Comparison of ENCODE assay signal across 8 cellular contexts in the genomic region with DNA sequence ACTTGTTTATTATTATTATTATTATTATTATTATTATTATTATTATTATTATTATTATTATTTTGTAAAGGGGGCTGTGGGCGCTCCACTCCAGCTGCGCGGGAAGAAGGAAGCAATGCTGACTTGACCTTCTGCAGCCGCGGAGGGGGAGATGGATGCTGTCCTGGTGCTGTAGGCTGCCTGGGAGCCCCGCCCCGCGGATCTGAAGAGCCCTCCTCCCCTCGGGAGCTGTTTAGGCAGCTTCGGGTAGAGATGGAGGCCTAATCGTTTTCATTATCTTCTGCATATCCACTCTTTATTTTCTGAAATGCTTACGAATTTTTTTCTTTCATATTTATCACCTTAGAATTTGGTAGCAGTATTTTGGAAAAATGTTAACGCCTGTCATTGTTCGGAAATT.
DNase-seq lines count a peak whose midpoint lies in the region; ATAC-seq and TF ChIP-seq lines count a peak whose summit lies in the region.

No MANE protein-coding gene starts in this region.

- H3K9me3 ChIP-seq in esophagus (ENCODE audit: control insufficient read depth in 2 of 2, insufficient read depth in 1 of 2, low read depth in 1 of 2, low read length in 1 of 2) = no peaks in the 10 kb centered on the region
- no peaks in the 10 kb centered on the region for H3K9me3 ChIP-seq in mucosa of stomach (ENCODE audit: control insufficient read depth, low read length)
- no peaks in the 10 kb centered on the region for H3K9me3 ChIP-seq in upper lobe of left lung

- ATAC-seq in upper lobe of left lung (ENCODE audit: low FRiP score in 2 of 2) = peak in 1 of 2 donors; percentile 63

- peak overlapping the region; percentile 96 for H3K27ac Mint-ChIP-seq in activated CD4-positive, alpha-beta memory T cell treated with anti-CD3 and anti-CD28 coated beads for 36 hours
- no peak overlapping the region for H3K27ac Mint-ChIP-seq in activated CD4-positive, alpha-beta memory T cell treated with anti-CD3 and anti-CD28 coated beads, Interleukin-2, amount 10 ng/mL, durations not matched to agents 7 days and 5 days
- no peak overlapping the region for H3K27ac Mint-ChIP-seq in activated T-helper 2 cell treated with anti-CD3 and anti-CD28 coated beads, Interferon-gamma antibody, Interleukin-2, Interleukin-4, amounts not matched to agents 10 μg/mL and 5 μg/mL and 100 μg/mL, durations not matched to agents 14 hours and 24 hours and 36 hours

- H3K27me3 Mint-ChIP-seq in activated CD4-positive, alpha-beta memory T cell treated with anti-CD3 and anti-CD28 coated beads for 36 hours = no peaks in the 10 kb centered on the region
- H3K27me3 Mint-ChIP-seq in activated CD4-positive, alpha-beta memory T cell treated with anti-CD3 and anti-CD28 coated beads, Interleukin-2, amount 10 ng/mL, durations not matched to agents 7 days and 5 days = no peaks in the 10 kb centered on the region
- H3K27me3 Mint-ChIP-seq in activated T-helper 2 cell treated with anti-CD3 and anti-CD28 coated beads, Interferon-gamma antibody, Interleukin-2, Interleukin-4, amounts not matched to agents 10 μg/mL and 5 μg/mL and 100 μg/mL, durations not matched to agents 14 hours and 24 hours and 36 hours (ENCODE audit: low read depth) = no peaks in the 10 kb centered on the region

- peak overlapping the region; percentile 74 to 81 for H3K27ac ChIP-seq in esophagus (ENCODE audit: low read depth in 2 of 2, low read length in 1 of 2)
- peak overlapping the region in 3 of 4 donors; percentile 55 to 65 (median 56) for H3K27ac ChIP-seq in upper lobe of left lung
- H3K27ac ChIP-seq in substantia nigra (ENCODE audit: low read depth, low read length, poor library complexity, severe bottlenecking) = no peak overlapping the region

- no peak for TF ChIP-seq CTCF in upper lobe of left lung (IDR thresholded peaks at IDR 0.05)

- H3K9ac ChIP-seq in mucosa of stomach (ENCODE audit: low read length) = peak overlapping the region; percentile 66

- no peak for TF ChIP-seq POLR2A in upper lobe of left lung (IDR thresholded peaks at IDR 0.05)

- H3K36me3 Mint-ChIP-seq in activated CD4-positive, alpha-beta memory T cell treated with anti-CD3 and anti-CD28 coated beads for 36 hours = no peaks in the 10 kb centered on the region
- peaks cover 9% of the 10 kb centered on the region for H3K36me3 Mint-ChIP-seq in activated CD4-positive, alpha-beta memory T cell treated with anti-CD3 and anti-CD28 coated beads, Interleukin-2, amount 10 ng/mL, durations not matched to agents 7 days and 5 days (ENCODE audit: low read depth)
- H3K36me3 Mint-ChIP-seq in activated T-helper 2 cell treated with anti-CD3 and anti-CD28 coated beads, Interferon-gamma antibody, Interleukin-2, Interleukin-4, amounts not matched to agents 10 μg/mL and 5 μg/mL and 100 μg/mL, durations not matched to agents 14 hours and 24 hours and 36 hours (ENCODE audit: low read depth) = no peaks in the 10 kb centered on the region

- H3K27me3 ChIP-seq in esophagus (ENCODE audit: control insufficient read depth in 1 of 2, insufficient read depth in 2 of 2, low read length in 2 of 2) (no peaks in the 10 kb centered on the region), mucosa of stomach (ENCODE audit: control insufficient read depth, insufficient read depth, low read length) (no peaks in the 10 kb centered on the region), upper lobe of left lung (no peaks in the 10 kb centered on the region)

- peaks cover 5% of the 10 kb centered on the region for H3K9me3 Mint-ChIP-seq in activated CD4-positive, alpha-beta memory T cell treated with anti-CD3 and anti-CD28 coated beads for 36 hours
- H3K9me3 Mint-ChIP-seq in activated CD4-positive, alpha-beta memory T cell treated with anti-CD3 and anti-CD28 coated beads, Interleukin-2, amount 10 ng/mL, durations not matched to agents 7 days and 5 days = peaks cover 4% of the 10 kb centered on the region
- H3K9me3 Mint-ChIP-seq in activated T-helper 2 cell treated with anti-CD3 and anti-CD28 coated beads, Interferon-gamma antibody, Interleukin-2, Interleukin-4, amounts not matched to agents 10 μg/mL and 5 μg/mL and 100 μg/mL, durations not matched to agents 14 hours and 24 hours and 36 hours = peaks cover 7% of the 10 kb centered on the region

- no peaks in the 10 kb centered on the region for H3K36me3 ChIP-seq in esophagus (ENCODE audit: control insufficient read depth in 2 of 2, insufficient read depth in 2 of 2, low read length in 1 of 2)
- H3K36me3 ChIP-seq in mucosa of stomach (ENCODE audit: control insufficient read depth, insufficient read depth, low read length) = no peaks in the 10 kb centered on the region
- no peaks in the 10 kb centered on the region for H3K36me3 ChIP-seq in upper lobe of left lung

- TF ChIP-seq EP300 in upper lobe of left lung (IDR thresholded peaks at IDR 0.05) = no peak

- H3K4me1 ChIP-seq in esophagus (ENCODE audit: control insufficient read depth in 2 of 2, insufficient read depth in 2 of 2, low read length in 1 of 2) = peaks cover 0 to 3% of the 10 kb centered on the region in 2 donors
- peaks cover 12% of the 10 kb centered on the region for H3K4me1 ChIP-seq in mucosa of stomach (ENCODE audit: control insufficient read depth, insufficient read depth, low read length)
- peaks cover 7 to 22% (median 14%) of the 10 kb centered on the region in 4 donors for H3K4me1 ChIP-seq in upper lobe of left lung

- H3K4me3 Mint-ChIP-seq in activated CD4-positive, alpha-beta memory T cell treated with anti-CD3 and anti-CD28 coated beads for 36 hours = no peak overlapping the region
- H3K4me3 Mint-ChIP-seq in activated CD4-positive, alpha-beta memory T cell treated with anti-CD3 and anti-CD28 coated beads, Interleukin-2, amount 10 ng/mL, durations not matched to agents 7 days and 5 days = no peak overlapping the region
- no peak overlapping the region for H3K4me3 Mint-ChIP-seq in activated T-helper 2 cell treated with anti-CD3 and anti-CD28 coated beads, Interferon-gamma antibody, Interleukin-2, Interleukin-4, amounts not matched to agents 10 μg/mL and 5 μg/mL and 100 μg/mL, durations not matched to agents 14 hours and 24 hours and 36 hours (ENCODE audit: low read depth)

- POLR2A ChIA-PET in activated CD4-positive, alpha-beta memory T cell treated with anti-CD3 and anti-CD28 coated beads for 36 hours (lab: Charles Lee) = interaction anchor here (1.3 to 3.7 kb wide), 4 partner anchors 11 to 102 kb away, joined by 4 to 28 read pairs (median 14); partner anchors contain the start of gene KLF6
- POLR2A ChIA-PET in activated CD4-positive, alpha-beta memory T cell treated with anti-CD3 and anti-CD28 coated beads, Interleukin-2, amount 10 ng/mL, durations not matched to agents 7 days and 5 days (lab: Charles Lee) = interaction anchor here (1.3 to 1.6 kb wide), 2 partner anchors 17 to 101 kb away, joined by 4 read pairs; partner anchors contain the start of gene KLF6

- 55 to 58% methylated on average over 14 of the region's 14 CpGs for WGBS in esophagus, 2 donors
- WGBS in upper lobe of left lung, 2 donors = 58 to 69% methylated on average over 14 of the region's 14 CpGs

- CTCF ChIA-PET in activated CD4-positive, alpha-beta memory T cell treated with anti-CD3 and anti-CD28 coated beads for 36 hours (lab: Charles Lee) = interaction anchor here (0.6 to 1.4 kb wide), 2 partner anchors 76 to 109 kb away, joined by 3 to 4 read pairs; no protein-coding TSS in a partner anchor
- CTCF ChIA-PET in activated CD4-positive, alpha-beta memory T cell treated with anti-CD3 and anti-CD28 coated beads, Interleukin-2, amount 10 ng/mL, durations not matched to agents 7 days and 5 days (lab: Charles Lee) = no interaction called here

- peaks cover 54% of the 10 kb centered on the region for H3K4me1 Mint-ChIP-seq in activated CD4-positive, alpha-beta memory T cell treated with anti-CD3 and anti-CD28 coated beads for 36 hours (ENCODE audit: low read depth)
- peaks cover 39% of the 10 kb centered on the region for H3K4me1 Mint-ChIP-seq in activated CD4-positive, alpha-beta memory T cell treated with anti-CD3 and anti-CD28 coated beads, Interleukin-2, amount 10 ng/mL, durations not matched to agents 7 days and 5 days
- H3K4me1 Mint-ChIP-seq in activated T-helper 2 cell treated with anti-CD3 and anti-CD28 coated beads, Interferon-gamma antibody, Interleukin-2, Interleukin-4, amounts not matched to agents 10 μg/mL and 5 μg/mL and 100 μg/mL, durations not matched to agents 14 hours and 24 hours and 36 hours (ENCODE audit: low read depth) = peaks cover 38% of the 10 kb centered on the region

- no peak for DNase-seq in activated CD4-positive, alpha-beta memory T cell treated with anti-CD3 and anti-CD28 coated beads for 36 hours
- no peak for DNase-seq in activated CD4-positive, alpha-beta memory T cell treated with anti-CD3 and anti-CD28 coated beads, Interleukin-2, amount 10 ng/mL, durations not matched to agents 7 days and 5 days
- DNase-seq in upper lobe of left lung = peak; percentile 52 to 83
- DNase-seq in stimulated activated naive CD4-positive, alpha-beta T cell treated with Interleukin-2 at 50 U/mL for 16 hours (lab: John Stamatoyannopoulos, UW) = no peak
- no peak for DNase-seq in activated T-helper 2 cell treated with anti-CD3 and anti-CD28 coated beads, Interferon-gamma antibody, Interleukin-2, Interleukin-4, amounts not matched to agents 10 μg/mL and 5 μg/mL and 100 μg/mL, durations not matched to agents 14 hours and 24 hours and 36 hours (ENCODE audit: low spot score)
- DNase-seq in substantia nigra (lab: John Stamatoyannopoulos, UW) = no peak

- H3K4me3 ChIP-seq in esophagus (ENCODE audit: low read depth in 1 of 2, low read length in 2 of 2) (no peak overlapping the region), mucosa of stomach (ENCODE audit: low read length) (no peak overlapping the region), upper lobe of left lung (no peak overlapping the region)

- intact Hi-C loops in activated CD4-positive, alpha-beta memory T cell treated with anti-CD3 and anti-CD28 coated beads for 36 hours (cut with micrococcal nuclease) = loop anchor here (2.0 kb wide), 1 partner anchor 57 kb away; no protein-coding TSS in a partner anchor
- intact Hi-C loops in activated T-helper 2 cell treated with anti-CD3 and anti-CD28 coated beads, Interferon-gamma antibody, Interleukin-2, Interleukin-4, amounts not matched to agents 10 μg/mL and 5 μg/mL and 100 μg/mL, durations not matched to agents 14 hours and 24 hours and 36 hours (cut with micrococcal nuclease) = no loop called here

Comparison
In these comparisons a context has a peak if more than half of its experiments do, and no peak if none do; other contexts are left out.
1. DNase-seq: peak in upper lobe of left lung (2 of 2); none in activated CD4-positive, alpha-beta memory T cell treated with anti-CD3 and anti-CD28 coated beads for 36 hours (single experiment), activated CD4-positive, alpha-beta memory T cell treated with anti-CD3 and anti-CD28 coated beads, Interleukin-2, amount 10 ng/mL, durations not matched to agents 7 days and 5 days (single experiment), stimulated activated naive CD4-positive, alpha-beta T cell treated with Interleukin-2 at 50 U/mL for 16 hours (single experiment), activated T-helper 2 cell treated with anti-CD3 and anti-CD28 coated beads, Interferon-gamma antibody, Interleukin-2, Interleukin-4, amounts not matched to agents 10 μg/mL and 5 μg/mL and 100 μg/mL, durations not matched to agents 14 hours and 24 hours and 36 hours (single experiment) and substantia nigra (0 of 49).